13 cellular contexts compared by ENCODE assay signal in the genomic region with DNA sequence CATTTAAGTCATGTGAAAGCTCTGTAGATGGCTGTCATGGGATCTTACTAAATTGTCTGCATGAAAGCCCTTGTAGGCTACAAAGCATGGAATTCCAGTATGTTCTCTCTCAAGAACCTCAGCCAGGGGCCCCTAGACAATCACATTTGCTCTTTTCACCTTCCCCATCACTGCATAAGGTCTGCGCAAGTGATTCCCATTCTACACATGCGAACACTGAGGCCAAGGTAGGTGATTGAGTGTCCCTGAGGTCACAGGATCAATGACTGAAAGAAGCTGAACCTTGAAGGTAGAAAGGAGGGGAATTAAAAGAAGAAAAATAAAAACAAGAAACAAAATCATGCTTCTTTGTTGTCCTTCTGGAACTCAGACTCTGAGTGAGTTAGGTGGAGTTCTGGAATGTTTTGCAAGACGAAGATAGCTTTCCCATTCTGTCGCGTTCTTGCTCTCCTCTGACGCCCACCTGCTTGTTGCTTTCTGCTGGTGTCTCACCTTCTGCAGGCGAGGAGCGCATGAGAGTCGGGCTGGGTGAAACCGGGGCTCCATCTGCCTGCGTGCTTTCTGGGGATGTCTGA.
DNase-seq lines count a peak whose midpoint lies in the region; ATAC-seq, FAIRE-seq and TF ChIP-seq lines count a peak whose summit lies in the region.
"Had no signal": no experiment of that assay in that cellular context is flagged by ENCODE, and none has a peak within 500 bp of the region (broad histone marks: within the 10 kb centered on the region; RNA-seq: fewer than 3 reads in every experiment).

No MANE protein-coding gene starts in this region.

- H3K4me3 ChIP-seq in esophagus squamous epithelium: peak overlapping the region; percentile 4 to 54 (median 16)
- H3K4me3 ChIP-seq in pancreas: peak overlapping the region in 3 of 4 donors; percentile 7 to 37 (median 34)
- H3K4me3 ChIP-seq in naive thymus-derived CD4-positive, alpha-beta T cell (ENCODE audit: low read length): no peak overlapping the region

- no peak for DNase-seq in RWPE1 (ENCODE audit: low spot score)
- DNase-seq in esophagus squamous epithelium (lab: John Stamatoyannopoulos, UW): no peak
- no peak for DNase-seq in pancreas
- DNase-seq in DMS 273 (lab: John Stamatoyannopoulos, UW; ENCODE audit: unreplicated experiment): no peak
- no peak for DNase-seq in naive thymus-derived CD4-positive, alpha-beta T cell
- no peak for DNase-seq in left lobe of liver (ENCODE audit: low spot score)
- DNase-seq in NCI-H1694 treated with DMSO at 0.1 percent for 48 hours (lab: John Stamatoyannopoulos, UW): no peak
- DNase-seq: spleen had no signal

- peak overlapping the region in 1 of 10 donors; percentile 8 for H3K4me3 Mint-ChIP-seq in naive thymus-derived CD4-positive, alpha-beta T cell
- H3K4me3 Mint-ChIP-seq: B cell; memory B cell; T-helper 1 cell treated with Interleukin-12 subunit alpha and Interleukin-12 subunit beta and Interleukin-4 antibody, amounts not matched to agents 30 μg/mL and 1 μg/mL, for 36 hours had no signal

- TF ChIP-seq POLR2A in esophagus squamous epithelium (IDR thresholded peaks at IDR 0.05): no peak

- H3K27me3 ChIP-seq in esophagus squamous epithelium (peaks cover 0 to 6% (median 0%) of the 10 kb centered on the region in 4 donors), pancreas (no peaks in the 10 kb centered on the region)
- H3K27me3 ChIP-seq in naive thymus-derived CD4-positive, alpha-beta T cell (ENCODE audit: control insufficient read depth in 2 of 2, insufficient read depth in 2 of 2, low read length in 2 of 2): no peaks in the 10 kb centered on the region

- peaks cover 0 to 31% (median 5%) of the 10 kb centered on the region in 5 donors for H3K27me3 Mint-ChIP-seq in naive thymus-derived CD4-positive, alpha-beta T cell

- peaks cover 0 to 5% (median 0%) of the 10 kb centered on the region in 11 donors for H3K9me3 Mint-ChIP-seq in naive thymus-derived CD4-positive, alpha-beta T cell
- H3K9me3 Mint-ChIP-seq: T-helper 1 cell treated with Interleukin-12 subunit alpha and Interleukin-12 subunit beta and Interleukin-4 antibody, amounts not matched to agents 30 μg/mL and 1 μg/mL, for 36 hours had no signal

- ATAC-seq in pancreas (no peak), left lobe of liver (no peak)
- no peak for ATAC-seq in naive thymus-derived CD4-positive, alpha-beta T cell

- TF ChIP-seq CTCF in 22Rv1 (IDR thresholded peaks at IDR 0.05) (no peak; the same call in 1 of the 2 replicates), RWPE1 (conservative IDR thresholded peaks at IDR 0.05; ENCODE audit: low read depth) (no peak), esophagus squamous epithelium (IDR thresholded peaks at IDR 0.05) (no peak), pancreas (IDR thresholded peaks at IDR 0.05) (no peak)

- peaks cover 0 to 10% (median 0%) of the 10 kb centered on the region in 7 donors for H3K4me1 Mint-ChIP-seq in naive thymus-derived CD4-positive, alpha-beta T cell

- peaks cover 9 to 30% (median 17%) of the 10 kb centered on the region in 3 donors for H3K4me1 ChIP-seq in esophagus squamous epithelium
- H3K4me1 ChIP-seq in pancreas: peaks cover 6 to 18% (median 9%) of the 10 kb centered on the region in 3 donors
- no peaks in the 10 kb centered on the region for H3K4me1 ChIP-seq in naive thymus-derived CD4-positive, alpha-beta T cell (ENCODE audit: control insufficient read depth in 2 of 2, insufficient read depth in 2 of 2, low read length in 2 of 2)

- CTCF ChIA-PET in RWPE1 (lab: Yijun Ruan, JAX): interaction anchor here (0.6 to 0.7 kb wide), 2 partner anchors 18 to 30 kb away, joined by 3 read pairs; no protein-coding TSS in a partner anchor
- CTCF ChIA-PET in naive thymus-derived CD4-positive, alpha-beta T cell (lab: Charles Lee): no interaction called here

- FAIRE-seq in pancreas (lab: Jason Lieb, UNC): no peak

- WGBS in esophagus squamous epithelium, 2 donors: 44 to 47% methylated on average over 11 of the region's 11 CpGs
- WGBS in pancreas, 2 donors: 19 to 29% methylated on average over 11 of the region's 11 CpGs

- H3K9me3 ChIP-seq in esophagus squamous epithelium: no peaks in the 10 kb centered on the region
- H3K9me3 ChIP-seq in pancreas: no peaks in the 10 kb centered on the region
- no peaks in the 10 kb centered on the region for H3K9me3 ChIP-seq in naive thymus-derived CD4-positive, alpha-beta T cell (ENCODE audit: control insufficient read depth in 2 of 3, low read length in 3 of 3)

- peaks cover 0 to 3% (median 0%) of the 10 kb centered on the region in 5 donors for H3K36me3 Mint-ChIP-seq in naive thymus-derived CD4-positive, alpha-beta T cell
- H3K36me3 Mint-ChIP-seq: memory B cell had no signal

- intact Hi-C loops in esophagus squamous epithelium (cut with DNase I) (no loop called here), pancreas (cut with DNase I) (no loop called here)
- intact Hi-C loops in naive thymus-derived CD4-positive, alpha-beta T cell (cut with micrococcal nuclease): no loop called here

- POLR2A ChIA-PET in RWPE1 (lab: Yijun Ruan, JAX; ENCODE audit: low non-redundant PET): no interaction called here
- POLR2A ChIA-PET in naive thymus-derived CD4-positive, alpha-beta T cell (lab: Charles Lee): interaction anchor here (0.5 kb wide), 1 partner anchor 382 kb away, joined by 3 read pairs; no protein-coding TSS in a partner anchor

- H3K36me3 ChIP-seq in esophagus squamous epithelium (no peaks in the 10 kb centered on the region), pancreas (no peaks in the 10 kb centered on the region)
- no peaks in the 10 kb centered on the region for H3K36me3 ChIP-seq in naive thymus-derived CD4-positive, alpha-beta T cell (ENCODE audit: control insufficient read depth in 2 of 3, insufficient read depth in 3 of 3, low read length in 3 of 3)
- H3K36me3 ChIP-seq: spleen had no signal

- H3K27ac ChIP-seq in 22Rv1 (peak overlapping the region; percentile 70), RWPE1 (peak overlapping the region; percentile 18), esophagus squamous epithelium (peak overlapping the region in 3 of 4 donors; percentile 35 to 76 (median 67)), pancreas (peak overlapping the region; percentile 53 to 89 (median 70))
- H3K27ac ChIP-seq in naive thymus-derived CD4-positive, alpha-beta T cell (ENCODE audit: low read depth, low read length): no peak overlapping the region
- H3K27ac ChIP-seq: foreskin keratinocyte, spleen had no signal

- H3K27ac Mint-ChIP-seq in naive thymus-derived CD4-positive, alpha-beta T cell: peak overlapping the region in 1 of 9 donors; percentile 34
- H3K27ac Mint-ChIP-seq: B cell; memory B cell; T-helper 1 cell treated with Interleukin-12 subunit alpha and Interleukin-12 subunit beta and Interleukin-4 antibody, amounts not matched to agents 30 μg/mL and 1 μg/mL, for 36 hours had no signal
